ENCODE assay signal across 13 cellular contexts in the genomic region with DNA sequence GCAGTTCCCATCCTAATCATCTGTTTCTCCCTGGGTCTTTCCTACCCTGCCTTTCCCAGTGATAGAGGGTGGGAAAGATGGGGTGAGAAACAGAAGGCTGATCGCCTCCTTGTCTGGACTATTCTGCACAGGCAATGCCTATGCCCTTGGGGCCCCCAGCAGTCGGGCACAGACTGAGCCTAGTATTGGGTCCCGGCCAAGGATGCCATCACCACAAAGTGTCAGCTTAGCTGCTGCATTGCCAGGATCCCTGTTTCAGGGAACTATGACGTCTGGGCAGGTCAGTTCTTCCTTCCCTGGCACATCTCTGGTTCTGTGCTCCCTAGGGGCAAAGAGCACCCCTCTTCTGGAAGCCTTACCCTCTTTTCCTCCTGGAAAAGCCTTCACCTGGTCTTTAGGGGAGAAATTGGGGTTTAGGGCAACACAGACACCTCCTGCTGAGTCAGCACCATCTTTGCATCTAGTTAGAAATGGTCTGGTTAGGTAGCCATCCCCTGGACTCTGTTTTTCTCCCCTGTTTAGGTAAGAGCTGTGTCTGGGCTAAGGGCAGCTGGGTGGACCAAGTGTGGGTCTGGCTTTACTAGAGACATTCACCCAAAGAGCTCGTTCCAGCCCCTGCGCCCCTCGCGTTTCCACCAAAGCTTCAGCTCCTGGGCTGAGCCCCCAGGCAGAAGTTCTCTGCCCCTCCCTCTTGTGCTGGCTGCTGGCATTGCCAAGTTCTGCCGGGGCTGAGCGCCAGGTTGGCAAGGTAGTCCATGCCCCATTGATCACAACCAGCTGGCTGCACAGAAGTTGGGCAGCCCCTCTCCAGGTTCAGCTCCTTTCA. TPM values are rescaled to one million over a fixed set of nuclear protein-coding genes. Genes with fewer than 3 reads are reported as not detected.
DNase-seq lines count a peak whose midpoint lies in the region; ATAC-seq, FAIRE-seq and TF ChIP-seq lines count a peak whose summit lies in the region.
"Had no signal": no experiment of that assay in that cellular context is flagged by ENCODE, and none has a peak within 500 bp of the region (broad histone marks: within the 10 kb centered on the region; RNA-seq: fewer than 3 reads in every experiment).

No MANE protein-coding gene starts in this region.

- H2BK120ac ChIP-seq in H1 (replicated peaks; ENCODE audit: low read depth, low read length) = peak overlapping the region; percentile 25

- TF ChIP-seq CTCF in H1 (IDR thresholded peaks at IDR 0.05; ENCODE audit: control extremely low read depth in 1 of 3, insufficient read depth in 1 of 3, low read depth in 1 of 3, low read length in 3 of 3) (no peak), transverse colon (IDR thresholded peaks at IDR 0.05) (no peak)

- H3K9me3 ChIP-seq in H1 (ENCODE audit: insufficient read depth in 2 of 2, low read depth in 1 of 2, low read length in 1 of 2) (no peaks in the 10 kb centered on the region), transverse colon (no peaks in the 10 kb centered on the region)
- H3K9me3 ChIP-seq: left lung had no signal

- no peaks in the 10 kb centered on the region for H4K20me1 ChIP-seq in H1 (replicated peaks in 1 of 2; ENCODE audit: control insufficient read depth in 1 of 2, insufficient read depth in 2 of 2, low read length in 2 of 2)

- no peak for FAIRE-seq in H1 (lab: Jason Lieb, UNC)
- FAIRE-seq: G401.6 had no signal

- no peak overlapping the region for H3K9ac ChIP-seq in H1 (replicated peaks in 1 of 4; ENCODE audit: extremely low read depth in 1 of 4, low read depth in 3 of 4, low read length in 3 of 4)

- intact Hi-C loops in transverse colon (cut with DNase I; ENCODE audit: low total_unique reads) = loop anchor here (5.0 kb wide), 1 partner anchor 214 kb away; no protein-coding TSS in a partner anchor

- H2AK5ac ChIP-seq in H1 (ENCODE audit: low read depth, low read length) = no peak overlapping the region; the same call in 1 of the 2 replicates

- 0 out of 2 replicates have a peak overlapping the region, but pooled peaks have one; percentile 56 for H2BK20ac ChIP-seq in H1 (ENCODE audit: low read length)

- H3K36me3 ChIP-seq in H1 (ENCODE audit: control insufficient read depth in 2 of 4, insufficient read depth in 4 of 4, low read length in 3 of 4) (no peaks in the 10 kb centered on the region), transverse colon (no peaks in the 10 kb centered on the region)
- H3K36me3 ChIP-seq: cardiac muscle cell, left lung had no signal

- no peak overlapping the region for H4K5ac ChIP-seq in H1 (ENCODE audit: insufficient read length, low read depth, low read length)

- peaks cover 0 to 13% (median 9%) of the 10 kb centered on the region in 4 experiments; a peak in 6 of 7 replicates for H3K4me1 ChIP-seq in H1 (replicated peaks in 1 of 4; ENCODE audit: control insufficient read depth in 3 of 4, insufficient read depth in 4 of 4, low read length in 3 of 4)
- H3K4me1 ChIP-seq in transverse colon = peaks cover 0 to 16% (median 5%) of the 10 kb centered on the region in 4 donors

- H3K56ac ChIP-seq in H1 (replicated peaks; ENCODE audit: insufficient read length, low read depth, low read length) = no peak overlapping the region

- no peaks in the 10 kb centered on the region for H3K36me3 Mint-ChIP-seq in naive B cell

- POLR2A ChIA-PET in H1 (lab: Charles Lee; ENCODE audit: partially characterized antibody) = interaction anchor here (0.8 to 1.2 kb wide), 5 partner anchors 11 to 126 kb away, joined by 3 to 6 read pairs (median 5); no protein-coding TSS in a partner anchor

- ATAC-seq in naive B cell (ENCODE audit: low read depth in 2 of 2) (no peak), HG02970 (IDR thresholded peaks at IDR 0.05; ENCODE audit: low FRiP score, unreplicated experiment) (no peak)
- ATAC-seq: activated T-cell treated with anti-CD3 and anti-CD28 coated beads, Interleukin-2, amount 50 U/mL, for 4 hours; left lung had no signal

- H4K8ac ChIP-seq in H1 (ENCODE audit: extremely low read depth, insufficient read depth, low read length) = no peak overlapping the region; the same call in 1 of the 2 replicates

- no peaks in the 10 kb centered on the region for H3K79me2 ChIP-seq in H1 (ENCODE audit: control insufficient read depth in 1 of 2, insufficient read depth in 2 of 2, low read length in 2 of 2)

- peak overlapping the region; percentile 81; the same call in 1 of the 2 replicates for H3K18ac ChIP-seq in H1 (ENCODE audit: extremely low read depth, low read length)

- H3K4me3 Mint-ChIP-seq in naive B cell = peak overlapping the region in 6 of 8 donors; percentile 9 to 90 (median 62)

- H3K27ac Mint-ChIP-seq in naive B cell = no peak overlapping the region

- H3K4me3 ChIP-seq in H1 (ENCODE audit: extremely low read depth in 1 of 4, insufficient read depth in 2 of 4, low read depth in 3 of 4, low read length in 4 of 4) (peak overlapping the region in 1 of 4 experiments; percentile 71; a peak in 3 of 8 replicates), transverse colon (peak overlapping the region in 2 of 4 donors; percentile 46 to 57)

- peak; percentile 23 for DNase-seq in NCI-H446 treated with DMSO at 0.1 percent for 48 hours (lab: John Stamatoyannopoulos, UW)
- no peak for DNase-seq in NCI-H446 (lab: John Stamatoyannopoulos, UW)
- DNase-seq in H1 (ENCODE audit: low read depth in 1 of 2, low spot score in 2 of 2) = no peak
- DNase-seq in naive B cell = no peak
- DNase-seq in transverse colon = no peak
- DNase-seq in AML-193 (lab: John Stamatoyannopoulos, UW) = no peak
- no peak for DNase-seq in activated CD4-positive, alpha-beta T cell treated with anti-CD3 and anti-CD28 coated beads for 1 hour
- DNase-seq: activated T-cell treated with anti-CD3 and anti-CD28 coated beads, Interleukin-2, amount 50 U/mL, for 4 hours; left lung; SIG-M5 had no signal

- H3K4ac ChIP-seq in H1 (replicated peaks; ENCODE audit: insufficient read length, low read depth, low read length) = no peak overlapping the region

- in situ Hi-C loops in transverse colon (cut with MboI; ENCODE audit: low pct_ligation_motif_present in 1 of 4, low pct_unique_long_range_greater_than_20kb in 1 of 4, low sequenced_read_pairs in 3 of 4) = loop anchor here in 3 of 4 donors (5.0 to 25.0 kb wide), 3 partner anchors 212 to 436 kb away; no protein-coding TSS in a partner anchor

- CTCF ChIA-PET in H1 (lab: Charles Lee; ENCODE audit: partially characterized antibody) = interaction anchor here (0.6 to 5.2 kb wide), 18 partner anchors 8 to 470 kb away, joined by 3 to 31 read pairs (median 4); no protein-coding TSS in a partner anchor

- H3K27me3 ChIP-seq in H1 (replicated peaks in 1 of 4; ENCODE audit: control insufficient read depth in 3 of 4, extremely low read depth in 1 of 4, insufficient read depth in 3 of 4, low read length in 3 of 4) (peaks cover 2 to 38% (median 37%) of the 10 kb centered on the region in 4 experiments), transverse colon (peaks cover 51% of the 10 kb centered on the region)

- peaks cover 44 to 91% (median 81%) of the 10 kb centered on the region in 3 donors for H3K27me3 Mint-ChIP-seq in naive B cell

- peaks cover 10 to 17% (median 15%) of the 10 kb centered on the region in 3 donors for H3K4me1 Mint-ChIP-seq in naive B cell

- no peak overlapping the region for H3K23ac ChIP-seq in H1 (ENCODE audit: insufficient read length)

- TF ChIP-seq POLR2A in H1 (IDR thresholded peaks at IDR 0.05; ENCODE audit: control extremely low read depth in 1 of 2, low read depth in 2 of 2, low read length in 2 of 2) (no peak), transverse colon (IDR thresholded peaks at IDR 0.05) (no peak)

- 86% methylated on average over 10 of the region's 10 CpGs; no CpG with 5 or more reads in 1 of the 2 experiments for WGBS in H1 (ENCODE audit: extremely low coverage in 1 of 2, insufficient coverage in 1 of 2, insufficient read length in 1 of 2, insufficient replicate concordance in 2 of 2, low coverage in 1 of 2, low lambda C conversion rate in 2 of 2, missing lambda C conversion rate in 1 of 2), 2 experiments
- WGBS in transverse colon (ENCODE audit: low coverage in 1 of 2), 2 donors = 52% methylated on average over 10 of the region's 10 CpGs; no CpG with 5 or more reads in 1 of the 2 donors

- no peak overlapping the region for H3K14ac ChIP-seq in H1 (ENCODE audit: insufficient read length)

- H3K23me2 ChIP-seq in H1 (ENCODE audit: low read depth, low read length) = peaks cover 9% of the 10 kb centered on the region; the same call in 1 of the 2 replicates

- no peaks in the 10 kb centered on the region for H3K9me3 Mint-ChIP-seq in naive B cell
- H3K9me3 Mint-ChIP-seq: activated T-cell treated with anti-CD3 and anti-CD28 coated beads, Interleukin-2, amount 50 U/mL, for 4 hours had no signal

- peak overlapping the region; percentile 89 for H2BK15ac ChIP-seq in H1 (ENCODE audit: low read length)

- peak overlapping the region; percentile 71 to 74; a peak in 2 of 4 replicates for H3K4me2 ChIP-seq in H1 (ENCODE audit: insufficient read depth in 1 of 2, low read depth in 2 of 2, low read length in 2 of 2)

- TF ChIP-seq RAD21 in H1 (IDR thresholded peaks at IDR 0.05 in 1 of 2, conservative IDR thresholded peaks at IDR 0.05 in 1 of 2; ENCODE audit: low read depth in 2 of 2, low read length in 2 of 2) = no peak

- H2BK5ac ChIP-seq in H1 (ENCODE audit: low read depth, low read length) = peak overlapping the region; percentile 62; the same call in 1 of the 2 replicates

- H3K79me1 ChIP-seq in H1 (ENCODE audit: low read depth, low read length) = no peaks in the 10 kb centered on the region; the same call in 1 of the 2 replicates

- no peak overlapping the region for H2AFZ ChIP-seq in H1 (ENCODE audit: low read length)

- no peak for TF ChIP-seq EP300 in H1 (IDR thresholded peaks at IDR 0.05; ENCODE audit: borderline replicate concordance in 1 of 2, low read depth in 2 of 2, low read length in 2 of 2)
- no peak for TF ChIP-seq EP300 in transverse colon (IDR thresholded peaks at IDR 0.05; ENCODE audit: low read depth)

- H2BK12ac ChIP-seq in H1 (ENCODE audit: low read depth, low read length) = peak overlapping the region; percentile 77; the same call in 1 of the 2 replicates

- H4K91ac ChIP-seq in H1 (replicated peaks; ENCODE audit: insufficient read length, low read length) = no peak overlapping the region

- H3K27ac ChIP-seq in H1 (ENCODE audit: low read depth, low read length) (no peak overlapping the region), transverse colon (peak overlapping the region in 3 of 4 donors; percentile 2 to 72 (median 61))
- H3K27ac ChIP-seq: cardiac muscle cell had no signal

RNA-seq across cellular contexts. Expression of a gene that starts 2.0 kb away (rescaled TPM):
- 15.5 and 16.6 TPM in 2 replicates for total RNA-seq in H1 (2021; fragmentation: NEBNext Ultra II Directional; extraction: Animal tissue kit (Norgen Biotek cat#: 25700))
- polyA plus RNA-seq in H1 (2011; rRNA removed) = 9.3 and 11.1 TPM in 2 replicates
- polyA plus RNA-seq in H1 (2011; cell fraction: cytosol; rRNA removed) = 10.5 TPM
- polyA plus RNA-seq in H1 (2011; cell fraction: nucleus; rRNA removed) = 13.6 TPM
- polyA plus RNA-seq in H1 (2012, experiment 1 of 2) = 11.6 to 13.7 TPM (median 13.3 TPM) in 4 replicates
- 15.3 TPM for polyA plus RNA-seq in H1 (2012, experiment 2 of 2)
- polyA plus RNA-seq in H1 (2013, experiment 1 of 2) = 14.9 TPM
- polyA plus RNA-seq in H1 (2013, experiment 2 of 2) = 14.2 TPM
- 8.3 and 9.9 TPM in 2 replicates for polyA minus RNA-seq in H1 (2011; rRNA and poly(A)+ RNA removed)
- polyA minus RNA-seq in H1 (2011; cell fraction: cytosol; rRNA and poly(A)+ RNA removed) = 10.7 TPM
- polyA minus RNA-seq in H1 (2011; cell fraction: nucleus; rRNA and poly(A)+ RNA removed) = 5.7 TPM
- polyA plus RNA-seq in naive B cell (ENCODE audit: low read depth in 6 of 6) = under 1 TPM in 1 of 6 donors, not detected in 5; 0.13 TPM
- under 1 TPM in 3 of 4 donors, not detected in 1; 0.27 to 1.00 (median 0.95) TPM for total RNA-seq in transverse colon

RNA-seq across cellular contexts. Expression of a gene that starts 22.0 kb away (rescaled TPM):
- 4.7 and 4.9 TPM in 2 replicates for total RNA-seq in H1 (2021; fragmentation: NEBNext Ultra II Directional; extraction: Animal tissue kit (Norgen Biotek cat#: 25700))
- polyA plus RNA-seq in H1 (2011; rRNA removed) = 1.7 and 2.3 TPM in 2 replicates
- 1.4 TPM for polyA plus RNA-seq in H1 (2011; cell fraction: cytosol; rRNA removed)
- 3.5 TPM for polyA plus RNA-seq in H1 (2011; cell fraction: nucleus; rRNA removed)
- 1.7 to 2.6 TPM (median 2.4 TPM) in 4 replicates for polyA plus RNA-seq in H1 (2012, experiment 1 of 2)
- polyA plus RNA-seq in H1 (2012, experiment 2 of 2) = 2.0 TPM
- 5.1 TPM for polyA plus RNA-seq in H1 (2013, experiment 1 of 2)
- polyA plus RNA-seq in H1 (2013, experiment 2 of 2) = 4.3 TPM
- polyA minus RNA-seq in H1 (2011; rRNA and poly(A)+ RNA removed) = 3.4 and 3.8 TPM in 2 replicates
- 2.5 TPM for polyA minus RNA-seq in H1 (2011; cell fraction: cytosol; rRNA and poly(A)+ RNA removed)
- 2.1 TPM for polyA minus RNA-seq in H1 (2011; cell fraction: nucleus; rRNA and poly(A)+ RNA removed)
- polyA plus RNA-seq in naive B cell (ENCODE audit: low read depth in 6 of 6) = not detected
- total RNA-seq in transverse colon = 1 to 10 TPM; 1.6 to 8.2 (median 2.4) TPM
- total RNA-seq: activated T-cell treated with anti-CD3 and anti-CD28 coated beads, Interleukin-2, amount 50 U/mL, for 4 hours had no signal
